In genomic region chr14:64807588-64807987, GRCh38 we compare ENCODE assay signal across 24 cellular contexts.
DNase-seq lines count a peak whose midpoint lies in the region; ATAC-seq, FAIRE-seq and TF ChIP-seq lines count a peak whose summit lies in the region.
"Had no signal": no experiment of that assay in that cellular context is flagged by ENCODE, and none has a peak within 500 bp of the region (broad histone marks: within the 10 kb centered on the region; RNA-seq: fewer than 3 reads in every experiment).

No MANE protein-coding gene starts in this region.

- TF ChIP-seq CTCF in AG10803 (conservative IDR thresholded peaks at IDR 0.05; ENCODE audit: low read length) (no peak), astrocyte (IDR thresholded peaks at IDR 0.05; ENCODE audit: insufficient read depth, low read depth, low read length) (no peak), parathyroid adenoma (IDR thresholded peaks at IDR 0.05) (no peak)

- H3K36me3 ChIP-seq in MG63 (no peaks in the 10 kb centered on the region), astrocyte (ENCODE audit: insufficient read depth, low read length) (no peaks in the 10 kb centered on the region), parathyroid adenoma (ENCODE audit: control insufficient read depth, insufficient read depth, low read length) (no peaks in the 10 kb centered on the region)
- H3K36me3 ChIP-seq: neutrophil, SJCRH30, uterus had no signal

- ATAC-seq in stimulated activated naive CD8-positive, alpha-beta T cell treated with anti-CD3 and anti-CD28 coated beads, Interleukin-15, amount 100 ng/mL, for 72 hours: no peak
- ATAC-seq in HG02840 (IDR thresholded peaks at IDR 0.05; ENCODE audit: low FRiP score, unreplicated experiment): no peak
- ATAC-seq: GM23338; mucosa of descending colon; stimulated activated naive B cell treated with anti-CD40 and anti-IgM and Interleukin-4, amounts not matched to agents 10 μg/mL and 1 μg/mL and 100 μg/mL, for 72 hours had no signal

- H3K9ac ChIP-seq in astrocyte (ENCODE audit: low read length): peak overlapping the region; percentile 76
- no peak overlapping the region for H3K9ac ChIP-seq in parathyroid adenoma

- DNase-seq in AG10803 (ENCODE audit: low read depth) (peak; percentile 5), MG63 (peak; percentile 21), astrocyte (ENCODE audit: low read depth) (no peak), RKO (ENCODE audit: low spot score) (no peak)
- no peak for DNase-seq in activated naive CD4-positive, alpha-beta T cell (lab: John Stamatoyannopoulos, UW)
- no peak for DNase-seq in stimulated activated naive CD8-positive, alpha-beta T cell treated with anti-CD3 and anti-CD28 coated beads, Interleukin-15, amount 100 ng/mL, for 72 hours
- DNase-seq: activated CD4-positive, alpha-beta T cell treated with anti-CD3 and anti-CD28 coated beads for 4 hours; activated CD8-positive, alpha-beta memory T cell treated with anti-CD3 and anti-CD28 coated beads, Interleukin-2, amount 50 U/mL, for 48 hours; activated naive CD4-positive, alpha-beta T cell treated with anti-CD3 and anti-CD28 coated beads for 36 hours; AML-193; kidney glomerular epithelial cell; MM.1S; mucosa of descending colon; NCI-H2107; SJCRH30; small intestine; stimulated activated naive B cell treated with anti-CD40 and anti-IgM and Interleukin-4, amounts not matched to agents 10 μg/mL and 1 μg/mL and 100 μg/mL, for 72 hours; T1000; uterus had no signal

- H4K20me1 ChIP-seq in astrocyte (ENCODE audit: insufficient read depth, low read length): no peaks in the 10 kb centered on the region

- FAIRE-seq in astrocyte (lab: Jason Lieb, UNC): no peak
- FAIRE-seq: small intestine had no signal

- H3K4me3 ChIP-seq in AG10803 (ENCODE audit: low read length): no peak overlapping the region
- H3K4me3 ChIP-seq in MG63: no peak overlapping the region
- H3K4me3 ChIP-seq in astrocyte (ENCODE audit: insufficient read depth, low read depth, low read length): no peak overlapping the region
- H3K4me3 ChIP-seq in parathyroid adenoma (ENCODE audit: low read depth, low read length): no peak overlapping the region
- H3K4me3 ChIP-seq: GM23338, mucosa of descending colon, SJCRH30, uterus had no signal

- H3K79me2 ChIP-seq in astrocyte (ENCODE audit: insufficient read depth, low read length) (no peaks in the 10 kb centered on the region), parathyroid adenoma (peaks cover 3% of the 10 kb centered on the region)

- no peaks in the 10 kb centered on the region for H3K36me3 Mint-ChIP-seq in astrocyte (ENCODE audit: low read depth, unreplicated experiment)
- H3K36me3 Mint-ChIP-seq: brain; stimulated activated naive B cell treated with anti-CD40 and anti-IgM and Interleukin-4, amounts not matched to agents 10 μg/mL and 1 μg/mL and 100 μg/mL, for 72 hours had no signal

- peaks cover 28% of the 10 kb centered on the region for H3K4me1 ChIP-seq in astrocyte (ENCODE audit: insufficient read depth, low read length)
- peaks cover 27% of the 10 kb centered on the region for H3K4me1 ChIP-seq in parathyroid adenoma
- H3K4me1 ChIP-seq: SJCRH30, uterus had no signal

- H3K27ac Mint-ChIP-seq in astrocyte (ENCODE audit: unreplicated experiment): no peak overlapping the region
- no peak overlapping the region for H3K27ac Mint-ChIP-seq in stimulated activated naive CD8-positive, alpha-beta T cell treated with anti-CD3 and anti-CD28 coated beads, Interleukin-15, amount 100 ng/mL, for 72 hours
- H3K27ac Mint-ChIP-seq: activated naive CD4-positive, alpha-beta T cell treated with anti-CD3 and anti-CD28 coated beads for 36 hours; brain; GM23338; stimulated activated naive B cell treated with anti-CD40 and anti-IgM and Interleukin-4, amounts not matched to agents 10 μg/mL and 1 μg/mL and 100 μg/mL, for 72 hours had no signal

- H3K4me2 ChIP-seq in astrocyte (ENCODE audit: low read length) (peak overlapping the region; percentile 83), parathyroid adenoma (ENCODE audit: low read length) (no peak overlapping the region)
- H3K4me2 ChIP-seq: GM23338 had no signal

- peaks cover 4% of the 10 kb centered on the region for H3K27me3 Mint-ChIP-seq in astrocyte (ENCODE audit: low read depth, unreplicated experiment)
- peaks cover 6% of the 10 kb centered on the region for H3K27me3 Mint-ChIP-seq in stimulated activated naive CD8-positive, alpha-beta T cell treated with anti-CD3 and anti-CD28 coated beads, Interleukin-15, amount 100 ng/mL, for 72 hours

- H3K9me3 ChIP-seq in MG63 (no peaks in the 10 kb centered on the region), astrocyte (ENCODE audit: insufficient read depth, low read depth, low read length) (no peaks in the 10 kb centered on the region), parathyroid adenoma (ENCODE audit: control insufficient read depth, low read length) (no peaks in the 10 kb centered on the region)
- H3K9me3 ChIP-seq: mucosa of descending colon, neutrophil, SJCRH30, uterus had no signal

- H3K27me3 ChIP-seq in MG63: no peaks in the 10 kb centered on the region
- no peaks in the 10 kb centered on the region for H3K27me3 ChIP-seq in astrocyte (ENCODE audit: insufficient read depth, low read length)
- H3K27me3 ChIP-seq in parathyroid adenoma (ENCODE audit: control insufficient read depth, insufficient read depth, low read length): no peaks in the 10 kb centered on the region
- H3K27me3 ChIP-seq: SJCRH30, uterus had no signal

- no peaks in the 10 kb centered on the region for H3K9me3 Mint-ChIP-seq in astrocyte (ENCODE audit: unreplicated experiment)
- no peaks in the 10 kb centered on the region for H3K9me3 Mint-ChIP-seq in stimulated activated naive CD8-positive, alpha-beta T cell treated with anti-CD3 and anti-CD28 coated beads, Interleukin-15, amount 100 ng/mL, for 72 hours
- H3K9me3 Mint-ChIP-seq: activated naive CD4-positive, alpha-beta T cell treated with anti-CD3 and anti-CD28 coated beads for 36 hours; brain; GM23338; stimulated activated naive B cell treated with anti-CD40 and anti-IgM and Interleukin-4, amounts not matched to agents 10 μg/mL and 1 μg/mL and 100 μg/mL, for 72 hours had no signal

- peak overlapping the region; percentile 19 for H2AFZ ChIP-seq in astrocyte (ENCODE audit: low read depth, low read length)
- peak overlapping the region; percentile 61 for H2AFZ ChIP-seq in parathyroid adenoma
- H2AFZ ChIP-seq: GM23338 had no signal

- H3K27ac ChIP-seq in astrocyte (ENCODE audit: low read depth, low read length) (peak overlapping the region; percentile 97), parathyroid adenoma (peak overlapping the region; percentile 84)
- H3K27ac ChIP-seq: neutrophil, SJCRH30, uterus had no signal

- no peak overlapping the region for H3K4me3 Mint-ChIP-seq in astrocyte (ENCODE audit: unreplicated experiment)
- no peak overlapping the region for H3K4me3 Mint-ChIP-seq in stimulated activated naive CD8-positive, alpha-beta T cell treated with anti-CD3 and anti-CD28 coated beads, Interleukin-15, amount 100 ng/mL, for 72 hours
- H3K4me3 Mint-ChIP-seq: activated naive CD4-positive, alpha-beta T cell treated with anti-CD3 and anti-CD28 coated beads for 36 hours; brain; GM23338; stimulated activated naive B cell treated with anti-CD40 and anti-IgM and Interleukin-4, amounts not matched to agents 10 μg/mL and 1 μg/mL and 100 μg/mL, for 72 hours had no signal

- H3K4me1 Mint-ChIP-seq in astrocyte (ENCODE audit: low read depth, unreplicated experiment): peaks cover 23% of the 10 kb centered on the region
- H3K4me1 Mint-ChIP-seq in stimulated activated naive CD8-positive, alpha-beta T cell treated with anti-CD3 and anti-CD28 coated beads, Interleukin-15, amount 100 ng/mL, for 72 hours: peaks cover 4% of the 10 kb centered on the region

Comparison
In these comparisons a context has a peak if more than half of its experiments do, and no peak if none do; other contexts are left out.
1. DNase-seq: peak in AG10803 (single experiment) and MG63 (single experiment); none in astrocyte (single experiment), activated naive CD4-positive, alpha-beta T cell (0 of 4), stimulated activated naive CD8-positive, alpha-beta T cell treated with anti-CD3 and anti-CD28 coated beads, Interleukin-15, amount 100 ng/mL, for 72 hours (0 of 2) and RKO (single experiment).